In genomic region chr11:131816046-131816445, GRCh38 we compare ENCODE assay signal across 23 cellular contexts.
DNase-seq lines count a peak whose midpoint lies in the region; ATAC-seq, FAIRE-seq and TF ChIP-seq lines count a peak whose summit lies in the region.
"Had no signal": no experiment of that assay in that cellular context is flagged by ENCODE, and none has a peak within 500 bp of the region (broad histone marks: within the 10 kb centered on the region; RNA-seq: fewer than 3 reads in every experiment).

No MANE protein-coding gene starts in this region.

- FAIRE-seq in endothelial cell of umbilical vein (lab: Jason Lieb, UNC): no peak
- FAIRE-seq: GM12891, H54 had no signal

- H4K20me1 ChIP-seq in endothelial cell of umbilical vein (replicated peaks; ENCODE audit: control insufficient read depth, extremely low read depth, insufficient read depth, low read length): no peaks in the 10 kb centered on the region

- H3K9me3 ChIP-seq in endothelial cell of umbilical vein (replicated peaks; ENCODE audit: control insufficient read depth, insufficient read depth, low read length): no peaks in the 10 kb centered on the region
- H3K9me3 ChIP-seq in mucosa of descending colon: no peaks in the 10 kb centered on the region
- H3K9me3 ChIP-seq: MG63, Peyer's patch had no signal

- TF ChIP-seq CTCF in AG04449 (IDR thresholded peaks at IDR 0.05; ENCODE audit: insufficient read depth, low read length, missing control alignments) (no peak), endothelial cell of umbilical vein (IDR thresholded peaks at IDR 0.05; ENCODE audit: extremely low read depth in 1 of 2, insufficient read depth in 1 of 2, low read depth in 1 of 2, low read length in 2 of 2) (no peak), mucosa of descending colon (IDR thresholded peaks at IDR 0.05) (no peak)
- no peak for TF ChIP-seq CTCF in activated CD8-positive, alpha-beta T cell treated with anti-CD3 and anti-CD28 coated beads for 36 hours (IDR thresholded peaks at IDR 0.05)

- H3K27ac Mint-ChIP-seq in activated CD8-positive, alpha-beta T cell treated with anti-CD3 and anti-CD28 coated beads for 36 hours: no peak overlapping the region

- peaks cover 9% of the 10 kb centered on the region for H3K4me1 ChIP-seq in endothelial cell of umbilical vein (ENCODE audit: control insufficient read depth, extremely low read depth, insufficient read depth, low read length)
- H3K4me1 ChIP-seq in mucosa of descending colon (ENCODE audit: low read depth): no peaks in the 10 kb centered on the region
- H3K4me1 ChIP-seq: Peyer's patch had no signal

- intact Hi-C loops in endothelial cell of umbilical vein (cut with micrococcal nuclease) (loop anchor here (5.0 kb wide), 1 partner anchor 96 kb away; no protein-coding TSS in a partner anchor), mucosa of descending colon (cut with DNase I, micrococcal nuclease) (no loop called here)
- intact Hi-C loops in activated CD8-positive, alpha-beta T cell treated with anti-CD3 and anti-CD28 coated beads for 36 hours (cut with micrococcal nuclease): no loop called here

- no peak for ATAC-seq in activated CD8-positive, alpha-beta T cell treated with anti-CD3 and anti-CD28 coated beads for 36 hours
- ATAC-seq in mucosa of descending colon: no peak
- ATAC-seq: SK-N-SH treated with all-trans-retinoic acid at 6 μM for 48 hours had no signal

- no peak overlapping the region for H3K4me2 ChIP-seq in endothelial cell of umbilical vein (ENCODE audit: insufficient read depth, low read length)
- H3K4me2 ChIP-seq: KMS-11 had no signal

- no peaks in the 10 kb centered on the region for H3K27me3 Mint-ChIP-seq in activated CD8-positive, alpha-beta T cell treated with anti-CD3 and anti-CD28 coated beads for 36 hours

- no TSS peak for BruUV-seq in endothelial cell of umbilical vein (replicated peaks; lab: Mats Ljungman, UMichigan)

- H3K36me3 ChIP-seq in endothelial cell of umbilical vein (ENCODE audit: control insufficient read depth in 2 of 2, extremely low read depth in 1 of 2, insufficient read depth in 2 of 2, low read length in 2 of 2) (no peaks in the 10 kb centered on the region), mucosa of descending colon (ENCODE audit: low read depth) (no peaks in the 10 kb centered on the region)
- H3K36me3 ChIP-seq: MG63, Peyer's patch had no signal

- DNase-seq in AG04449 (ENCODE audit: low read depth, low spot score) (peak; percentile 3), LHCN-M2 (ENCODE audit: low read depth) (peak; percentile 6), endothelial cell of umbilical vein (ENCODE audit: low read depth, low spot score) (no peak), non-pigmented ciliary epithelial cell (ENCODE audit: low read depth) (peak; percentile 22), ecto neural progenitor cell (ENCODE audit: low spot score) (no peak), mucosa of descending colon (no peak), SHP77 (lab: John Stamatoyannopoulos, UW) (no peak)
- no peak for DNase-seq in activated CD8-positive, alpha-beta T cell treated with anti-CD3 and anti-CD28 coated beads for 36 hours
- DNase-seq: 8988T, DND-41, GF-D8, MG63, NCI-H1092, NCI-H146, NCI-H2081, NCI-H510A treated with DMSO at 0.1 percent for 48 hours, Peyer's patch, Right ventricle myocardium superior had no signal

- no peaks in the 10 kb centered on the region for H3K36me3 Mint-ChIP-seq in activated CD8-positive, alpha-beta T cell treated with anti-CD3 and anti-CD28 coated beads for 36 hours (ENCODE audit: low read depth)

- no peaks in the 10 kb centered on the region for H3K79me2 ChIP-seq in endothelial cell of umbilical vein (ENCODE audit: control insufficient read depth, insufficient read depth, low read length)

- dilution Hi-C loops in endothelial cell of umbilical vein (cut with MboI; ENCODE audit: extremely low pct_ligation_motif_present, low sequenced_read_pairs): no loop called here

- H3K4me3 ChIP-seq in AG04449 (ENCODE audit: low read depth, low read length): no peak overlapping the region
- H3K4me3 ChIP-seq in endothelial cell of umbilical vein (replicated peaks in 1 of 3; ENCODE audit: insufficient read depth in 1 of 3, low read depth in 1 of 3, low read length in 3 of 3): no peak overlapping the region
- H3K4me3 ChIP-seq in mucosa of descending colon: no peak overlapping the region
- H3K4me3 ChIP-seq: MG63, Peyer's patch had no signal

- TF ChIP-seq POLR2A in endothelial cell of umbilical vein (IDR thresholded peaks at IDR 0.05; ENCODE audit: low read depth, low read length): no peak

- no peak overlapping the region for H3K9ac ChIP-seq in endothelial cell of umbilical vein (replicated peaks; ENCODE audit: extremely low read depth, insufficient read depth, low read length)
- H3K9ac ChIP-seq: KMS-11 had no signal

- H3K27ac ChIP-seq in endothelial cell of umbilical vein (ENCODE audit: insufficient read depth, low read depth, low read length): no peak overlapping the region
- H3K27ac ChIP-seq: C4-2B, KMS-11, Peyer's patch had no signal

- POLR2A ChIA-PET in AG04449 (lab: Yijun Ruan, JAX): no interaction called here
- POLR2A ChIA-PET in endothelial cell of umbilical vein (lab: Charles Lee): no interaction called here
- POLR2A ChIA-PET in activated CD8-positive, alpha-beta T cell treated with anti-CD3 and anti-CD28 coated beads for 36 hours (lab: Charles Lee): no interaction called here

- H3K9me3 Mint-ChIP-seq in activated CD8-positive, alpha-beta T cell treated with anti-CD3 and anti-CD28 coated beads for 36 hours: no peaks in the 10 kb centered on the region

- H2AFZ ChIP-seq in endothelial cell of umbilical vein (ENCODE audit: low read depth, low read length): peak overlapping the region; percentile 19

- H3K9me1 ChIP-seq in endothelial cell of umbilical vein (replicated peaks; ENCODE audit: control insufficient read depth, extremely low read depth, insufficient read depth, low read length): no peaks in the 10 kb centered on the region

- peaks cover 4 to 8% of the 10 kb centered on the region in 2 experiments for H3K27me3 ChIP-seq in endothelial cell of umbilical vein (ENCODE audit: control insufficient read depth in 2 of 2, insufficient read depth in 2 of 2, low read length in 2 of 2)
- H3K27me3 ChIP-seq: MG63, Peyer's patch had no signal

- H3K4me1 Mint-ChIP-seq in activated CD8-positive, alpha-beta T cell treated with anti-CD3 and anti-CD28 coated beads for 36 hours (ENCODE audit: low read depth): no peaks in the 10 kb centered on the region

- CTCF ChIA-PET in AG04449 (lab: Yijun Ruan, JAX): no interaction called here
- CTCF ChIA-PET in endothelial cell of umbilical vein (lab: Charles Lee): interaction anchor here (1.8 to 2.0 kb wide), 2 partner anchors 9 to 121 kb away, joined by 7 read pairs; no protein-coding TSS in a partner anchor
- CTCF ChIA-PET in activated CD8-positive, alpha-beta T cell treated with anti-CD3 and anti-CD28 coated beads for 36 hours (lab: Charles Lee): no interaction called here

- H3K4me3 Mint-ChIP-seq in activated CD8-positive, alpha-beta T cell treated with anti-CD3 and anti-CD28 coated beads for 36 hours: no peak overlapping the region

TF ChIP-seq in endothelial cell of umbilical vein, 7 proteins besides CTCF, POLR2A, EP300 and RAD21:
- TF ChIP-seq JUN (IDR thresholded peaks at IDR 0.05; ENCODE audit: borderline replicate concordance, insufficient read depth, insufficient read length, low read depth) (no peak), GATA2 (IDR thresholded peaks at IDR 0.05; ENCODE audit: insufficient read depth, insufficient read length, low read depth, low read length) (no peak), MYC (IDR thresholded peaks at IDR 0.05; ENCODE audit: low read depth, low read length) (no peak), FOS (IDR thresholded peaks at IDR 0.05; ENCODE audit: borderline replicate concordance, insufficient read depth, low read length) (no peak), POLR2AphosphoS5 (IDR thresholded peaks at IDR 0.05; ENCODE audit: insufficient read depth, low read depth, low read length) (no peak), EZH2 (IDR thresholded peaks at IDR 0.05; ENCODE audit: borderline replicate concordance, low read depth, low read length, severe bottlenecking) (no peak), MAX (IDR thresholded peaks at IDR 0.05; ENCODE audit: insufficient read depth, insufficient read length) (no peak)

Comparison
In these comparisons a context has a peak if more than half of its experiments do, and no peak if none do; other contexts are left out.
1. DNase-seq: peak in AG04449 (single experiment), LHCN-M2 (single experiment) and non-pigmented ciliary epithelial cell (single experiment); none in endothelial cell of umbilical vein (single experiment), ecto neural progenitor cell (single experiment), activated CD8-positive, alpha-beta T cell treated with anti-CD3 and anti-CD28 coated beads for 36 hours (single experiment), mucosa of descending colon (0 of 3) and SHP77 (0 of 2).